ENCODE assay signal across 28 cellular contexts in the genomic region with DNA sequence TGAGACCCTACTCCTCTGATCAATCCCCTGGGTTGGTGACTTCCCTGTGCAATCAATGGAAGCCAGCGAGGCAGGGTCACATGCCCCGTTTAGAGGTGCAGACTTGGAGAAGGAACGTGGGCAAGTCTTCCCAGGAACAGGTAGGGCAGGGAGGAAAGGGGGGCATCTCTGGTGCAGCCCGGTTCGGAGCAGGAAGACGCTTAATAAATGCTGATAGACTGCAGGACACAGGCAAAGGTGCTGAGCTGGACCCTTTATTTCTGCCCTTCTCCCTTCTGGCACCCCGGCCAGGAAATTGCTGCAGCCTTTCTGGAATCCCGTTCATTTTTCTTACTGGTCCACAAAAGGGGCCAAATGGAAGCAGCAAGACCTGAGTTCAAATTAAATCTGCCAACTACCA. TPM values are rescaled to one million over a fixed set of nuclear protein-coding genes. Genes with fewer than 3 reads are reported as not detected.
DNase-seq lines count a peak whose midpoint lies in the region; ATAC-seq and TF ChIP-seq lines count a peak whose summit lies in the region.
"Had no signal": no experiment of that assay in that cellular context is flagged by ENCODE, and none has a peak within 500 bp of the region (broad histone marks: within the 10 kb centered on the region; RNA-seq: fewer than 3 reads in every experiment).

No MANE protein-coding gene starts in this region.

- H3K4me1 Mint-ChIP-seq in T-helper 2 cell treated with Interferon-gamma antibody and Interleukin-4, amounts not matched to agents 5 μg/mL and 100 μg/mL, for 36 hours (ENCODE audit: low read depth) = peaks cover 14% of the 10 kb centered on the region
- H3K4me1 Mint-ChIP-seq in progenitor cell of endocrine pancreas (ENCODE audit: low read depth) = peaks cover 22% of the 10 kb centered on the region

- no peaks in the 10 kb centered on the region for H3K27me3 ChIP-seq in right lobe of liver
- peaks cover 0 to 62% (median 0%) of the 10 kb centered on the region in 4 donors for H3K27me3 ChIP-seq in esophagus squamous epithelium
- peaks cover 3% of the 10 kb centered on the region for H3K27me3 ChIP-seq in effector memory CD4-positive, alpha-beta T cell (replicated peaks; ENCODE audit: control insufficient read depth, insufficient read depth, low read length, poor library complexity, severe bottlenecking)
- H3K27me3 ChIP-seq: SJSA1 had no signal

- peak overlapping the region; percentile 3 for H3K4me3 Mint-ChIP-seq in T-helper 2 cell treated with Interferon-gamma antibody and Interleukin-4, amounts not matched to agents 5 μg/mL and 100 μg/mL, for 36 hours
- peak overlapping the region; percentile 12 for H3K4me3 Mint-ChIP-seq in progenitor cell of endocrine pancreas (ENCODE audit: low read depth)

- H3K36me3 Mint-ChIP-seq in T-helper 2 cell treated with Interferon-gamma antibody and Interleukin-4, amounts not matched to agents 5 μg/mL and 100 μg/mL, for 36 hours (ENCODE audit: low read depth) = no peaks in the 10 kb centered on the region
- H3K36me3 Mint-ChIP-seq in progenitor cell of endocrine pancreas (ENCODE audit: insufficient read depth) = no peaks in the 10 kb centered on the region

- ATAC-seq in right lobe of liver = no peak
- ATAC-seq: esophagus mucosa had no signal

- CTCF ChIA-PET in RWPE1 (lab: Yijun Ruan, JAX) = no interaction called here

- peaks cover 0 to 7% (median 0%) of the 10 kb centered on the region in 4 donors for H3K36me3 ChIP-seq in right lobe of liver
- no peaks in the 10 kb centered on the region for H3K36me3 ChIP-seq in esophagus squamous epithelium
- no peaks in the 10 kb centered on the region for H3K36me3 ChIP-seq in effector memory CD4-positive, alpha-beta T cell (ENCODE audit: control insufficient read depth, insufficient read depth, low read length)
- H3K36me3 ChIP-seq: adrenal gland, brain microvascular endothelial cell, left lung, prostate gland, SJSA1, tibial nerve had no signal

- H3K9me3 ChIP-seq in right lobe of liver = no peaks in the 10 kb centered on the region
- H3K9me3 ChIP-seq in esophagus squamous epithelium = no peaks in the 10 kb centered on the region
- H3K9me3 ChIP-seq in effector memory CD4-positive, alpha-beta T cell (ENCODE audit: control insufficient read depth, low read length) = no peaks in the 10 kb centered on the region
- H3K9me3 ChIP-seq: adrenal gland, left lung, prostate gland, SJSA1 had no signal

- POLR2A ChIA-PET in RWPE1 (lab: Yijun Ruan, JAX; ENCODE audit: low non-redundant PET) = no interaction called here

- TF ChIP-seq POLR2A in right lobe of liver (IDR thresholded peaks at IDR 0.05) (no peak), esophagus squamous epithelium (IDR thresholded peaks at IDR 0.05) (no peak)

- no peak for TF ChIP-seq CTCF in RWPE1 (conservative IDR thresholded peaks at IDR 0.05; ENCODE audit: low read depth)
- no peak for TF ChIP-seq CTCF in right lobe of liver (IDR thresholded peaks at IDR 0.05)
- no peak for TF ChIP-seq CTCF in progenitor cell of endocrine pancreas (IDR thresholded peaks at IDR 0.05; ENCODE audit: unreplicated experiment)
- no peak for TF ChIP-seq CTCF in esophagus squamous epithelium (IDR thresholded peaks at IDR 0.05)

- H3K27ac ChIP-seq in RWPE1 (peak overlapping the region; percentile 89), right lobe of liver (peak overlapping the region in 2 of 3 donors; percentile 93 to 95), esophagus squamous epithelium (no peak overlapping the region)
- no peak overlapping the region for H3K27ac ChIP-seq in effector memory CD4-positive, alpha-beta T cell (ENCODE audit: insufficient read depth, low read length, poor library complexity, severe bottlenecking)
- H3K27ac ChIP-seq: 22Rv1, adrenal gland, brain microvascular endothelial cell, KMS-11, left lung, prostate gland, SJSA1, tibial nerve had no signal

- peaks cover 2% of the 10 kb centered on the region for H3K9me3 Mint-ChIP-seq in T-helper 2 cell treated with Interferon-gamma antibody and Interleukin-4, amounts not matched to agents 5 μg/mL and 100 μg/mL, for 36 hours
- peaks cover 3% of the 10 kb centered on the region for H3K9me3 Mint-ChIP-seq in progenitor cell of endocrine pancreas (ENCODE audit: low read depth)
- H3K9me3 Mint-ChIP-seq: activated CD4-positive, alpha-beta T cell treated with anti-CD3 and anti-CD28 coated beads, Interleukin-2, amount 10 ng/mL, durations not matched to agents 7 days and 5 days had no signal

- H3K4me3 ChIP-seq in right lobe of liver = no peak overlapping the region
- H3K4me3 ChIP-seq in esophagus squamous epithelium = no peak overlapping the region
- H3K4me3 ChIP-seq in effector memory CD4-positive, alpha-beta T cell (ENCODE audit: insufficient read depth, low read depth, low read length, poor library complexity, severe bottlenecking) = no peak overlapping the region
- H3K4me3 ChIP-seq: adrenal gland, left lung, prostate gland, SJSA1, tibial nerve had no signal

- DNase-seq in T-helper 2 cell treated with Interferon-gamma antibody and Interleukin-4, amounts not matched to agents 5 μg/mL and 100 μg/mL, for 36 hours (ENCODE audit: low spot score) = no peak
- DNase-seq in T-helper 2 cell (no peak), RWPE1 (ENCODE audit: low spot score) (no peak), right lobe of liver (no peak), progenitor cell of endocrine pancreas (ENCODE audit: low spot score, unreplicated experiment) (no peak), GM03348 (ENCODE audit: low spot score) (no peak), esophagus squamous epithelium (lab: John Stamatoyannopoulos, UW) (no peak)
- DNase-seq in effector memory CD4-positive, alpha-beta T cell = no peak
- DNase-seq: activated CD4-positive, alpha-beta T cell treated with anti-CD3 and anti-CD28 coated beads, Interleukin-2, amount 10 ng/mL, durations not matched to agents 7 days and 5 days; activated CD8-positive, alpha-beta memory T cell treated with anti-CD3 and anti-CD28 coated beads, Interleukin-2, amount 50 U/mL, for 4 hours; activated effector memory CD4-positive, alpha-beta T cell treated with anti-CD3 and anti-CD28 coated beads, Interleukin-2, amount 50 U/mL, for 16 hours; brain microvascular endothelial cell; DMS79 treated with DMSO at 0.1 percent for 48 hours; effector CD8-positive, alpha-beta T cell; foreskin melanocyte; left lung; NCI-H1694 treated with DMSO at 0.1 percent for 48 hours; NCI-H526 treated with DMSO at 0.1 percent for 48 hours; stimulated activated CD4-positive, alpha-beta T cell treated with anti-CD3 and anti-CD28 coated beads, Interleukin-15, amount 100 ng/mL, for 24 hours; stimulated activated naive CD8-positive, alpha-beta T cell treated with anti-CD3 and anti-CD28 coated beads, Interleukin-15, amount 100 ng/mL, for 72 hours had no signal

- peaks cover 0 to 54% (median 20%) of the 10 kb centered on the region in 4 donors for H3K4me1 ChIP-seq in right lobe of liver
- H3K4me1 ChIP-seq in esophagus squamous epithelium = peaks cover 6 to 30% (median 16%) of the 10 kb centered on the region in 3 donors
- peaks cover 12% of the 10 kb centered on the region for H3K4me1 ChIP-seq in effector memory CD4-positive, alpha-beta T cell (ENCODE audit: control insufficient read depth, insufficient read depth, low read length, poor library complexity, severe bottlenecking)

- H3K27me3 Mint-ChIP-seq in T-helper 2 cell treated with Interferon-gamma antibody and Interleukin-4, amounts not matched to agents 5 μg/mL and 100 μg/mL, for 36 hours (ENCODE audit: low read depth) = peaks cover 18% of the 10 kb centered on the region
- peaks cover 47% of the 10 kb centered on the region for H3K27me3 Mint-ChIP-seq in progenitor cell of endocrine pancreas

- 79% methylated on average over 7 of the region's 8 CpGs for WGBS in right lobe of liver (ENCODE audit: insufficient coverage, low coverage, low lambda C conversion rate, missing lambda C conversion rate)
- WGBS in esophagus squamous epithelium, 2 donors = 84 to 87% methylated on average over 6 to 8 of the region's 8 CpGs

- intact Hi-C loops in right lobe of liver (cut with DNase I) (no loop called here), esophagus squamous epithelium (cut with DNase I) (loop anchor here (10.0 kb wide), 1 partner anchor 123 kb away; the partner anchor contains the start of gene ERCC3)

- H3K27ac Mint-ChIP-seq in T-helper 2 cell treated with Interferon-gamma antibody and Interleukin-4, amounts not matched to agents 5 μg/mL and 100 μg/mL, for 36 hours = no peak overlapping the region
- no peak overlapping the region for H3K27ac Mint-ChIP-seq in progenitor cell of endocrine pancreas
- H3K27ac Mint-ChIP-seq: activated CD4-positive, alpha-beta T cell treated with anti-CD3 and anti-CD28 coated beads, Interleukin-2, amount 10 ng/mL, durations not matched to agents 7 days and 5 days had no signal

RNA-seq across cellular contexts. Expression of gene PROC, which starts 0.8 kb away (rescaled TPM):
- 100 to 1,000 TPM; 224 to 447 (median 319) TPM for total RNA-seq in right lobe of liver
- 18.7 and 25.3 TPM in 2 replicates for total RNA-seq in progenitor cell of endocrine pancreas
- total RNA-seq in esophagus squamous epithelium = 1 to 10 TPM in 1 of 4 donors, not detected in 3; 2.1 TPM
- total RNA-seq: activated CD4-positive, alpha-beta T cell treated with anti-CD3 and anti-CD28 coated beads, Interleukin-2, amount 10 ng/mL, durations not matched to agents 7 days and 5 days; adrenal gland; prostate gland; T-helper 1 cell treated with Interleukin-12 subunit alpha and Interleukin-12 subunit beta and Interleukin-4 antibody, amounts not matched to agents 30 ng/mL and 1 ng/mL, for 36 hours; tibial nerve had no signal

RNA-seq across cellular contexts. Expression of gene MAP3K2, which starts 29.6 kb away (rescaled TPM):
- 10 to 100 TPM; 28.6 to 45.1 (median 39.8) TPM for total RNA-seq in right lobe of liver
- total RNA-seq in progenitor cell of endocrine pancreas = 33.9 and 34.5 TPM in 2 replicates
- 10 to 100 TPM; 29.4 to 37.4 (median 31.3) TPM for total RNA-seq in esophagus squamous epithelium

Comparison
In these comparisons a context has a peak if more than half of its experiments do, and no peak if none do; other contexts are left out.
1. H3K27ac ChIP-seq: peak in RWPE1 (single experiment) and right lobe of liver (2 of 3); none in esophagus squamous epithelium (0 of 4) and effector memory CD4-positive, alpha-beta T cell (single experiment).